ENCODE assay signal across 9 cellular contexts in genomic region chr5:112420111-112420864, GRCh38. TPM values are rescaled to one million over a fixed set of nuclear protein-coding genes. Genes with fewer than 3 reads are reported as not detected.
DNase-seq lines count a peak whose midpoint lies in the region; ATAC-seq, FAIRE-seq and TF ChIP-seq lines count a peak whose summit lies in the region.
"Had no signal": no experiment of that assay in that cellular context is flagged by ENCODE, and none has a peak within 500 bp of the region (broad histone marks: within the 10 kb centered on the region; RNA-seq: fewer than 3 reads in every experiment).

No MANE protein-coding gene starts in this region.

- H3K4me3 Mint-ChIP-seq in activated naive CD8-positive, alpha-beta T cell treated with anti-CD3 and anti-CD28 coated beads for 36 hours = no peak overlapping the region

- peak in 1 of 3 donors; percentile 75 for TF ChIP-seq CTCF in omental fat pad (IDR thresholded peaks at IDR 0.05)

- no peak overlapping the region for H3K27ac Mint-ChIP-seq in activated naive CD8-positive, alpha-beta T cell treated with anti-CD3 and anti-CD28 coated beads for 36 hours

- intact Hi-C loops in Right ventricle myocardium superior (cut with DNase I) = loop anchor here (5.0 kb wide), 1 partner anchor 243 kb away; no protein-coding TSS in a partner anchor

- H3K27me3 Mint-ChIP-seq in activated naive CD8-positive, alpha-beta T cell treated with anti-CD3 and anti-CD28 coated beads for 36 hours = peaks cover 77% of the 10 kb centered on the region

- peak; percentile 84 for ATAC-seq in GM19328 (IDR thresholded peaks at IDR 0.05; ENCODE audit: unreplicated experiment)
- peak; percentile 78 for ATAC-seq in HG03378 (IDR thresholded peaks at IDR 0.05; ENCODE audit: unreplicated experiment)
- peak; percentile 93 for ATAC-seq in Right ventricle myocardium superior (ENCODE audit: poor library complexity)
- ATAC-seq in omental fat pad (ENCODE audit: low FRiP score) = peak; percentile 90

- DNase-seq in DMS 273 (lab: John Stamatoyannopoulos, UW; ENCODE audit: unreplicated experiment) (peak; percentile 93), NCI-H526 treated with DMSO at 0.1 percent for 48 hours (lab: John Stamatoyannopoulos, UW) (peak; percentile 41), Right ventricle myocardium superior (peak; percentile 90), omental fat pad (ENCODE audit: low spot score) (peak; percentile 62), H54 (ENCODE audit: insufficient read length, low spot score) (no peak)
- peak; percentile 49 for DNase-seq in activated naive CD8-positive, alpha-beta T cell treated with anti-CD3 and anti-CD28 coated beads for 36 hours

- H3K36me3 Mint-ChIP-seq in activated naive CD8-positive, alpha-beta T cell treated with anti-CD3 and anti-CD28 coated beads for 36 hours = peaks cover 2% of the 10 kb centered on the region

- peaks cover 6% of the 10 kb centered on the region for H3K4me1 Mint-ChIP-seq in activated naive CD8-positive, alpha-beta T cell treated with anti-CD3 and anti-CD28 coated beads for 36 hours

- peaks cover 2% of the 10 kb centered on the region for H3K9me3 Mint-ChIP-seq in activated naive CD8-positive, alpha-beta T cell treated with anti-CD3 and anti-CD28 coated beads for 36 hours

- no peak for FAIRE-seq in H54 (lab: Jason Lieb, UNC)
- FAIRE-seq: endometrium had no signal

- no peak for TF ChIP-seq POLR2A in H54 (IDR thresholded peaks at IDR 0.05; ENCODE audit: low read depth, low read length)

RNA-seq across cellular contexts. Expression of gene EPB41L4A, which starts 1.2 kb away (rescaled TPM):
- under 1 TPM in 1 of 2 experiments, not detected in 1; 0.06 TPM for total RNA-seq in activated naive CD8-positive, alpha-beta T cell treated with anti-CD3 and anti-CD28 coated beads for 36 hours
- 20.5 TPM for total RNA-seq in Right ventricle myocardium superior
- total RNA-seq in omental fat pad = 10 to 100 TPM; 17.8 to 64.3 (median 22.0) TPM

Comparison
In these comparisons a context has a peak if more than half of its experiments do, and no peak if none do; other contexts are left out.
1. RNA of gene EPB41L4A, which starts 1.2 kb away (total RNA-seq): 17.8 to 64.3 TPM in omental fat pad and 20.5 TPM in Right ventricle myocardium superior (single experiment); 0.06 TPM in activated naive CD8-positive, alpha-beta T cell treated with anti-CD3 and anti-CD28 coated beads for 36 hours; every median in the first group is over 10 times any median in the second.
2. Peak in every context shown above with its lines, with median percentiles within 50 percentile points of each other: ATAC-seq.